In the genomic region with DNA sequence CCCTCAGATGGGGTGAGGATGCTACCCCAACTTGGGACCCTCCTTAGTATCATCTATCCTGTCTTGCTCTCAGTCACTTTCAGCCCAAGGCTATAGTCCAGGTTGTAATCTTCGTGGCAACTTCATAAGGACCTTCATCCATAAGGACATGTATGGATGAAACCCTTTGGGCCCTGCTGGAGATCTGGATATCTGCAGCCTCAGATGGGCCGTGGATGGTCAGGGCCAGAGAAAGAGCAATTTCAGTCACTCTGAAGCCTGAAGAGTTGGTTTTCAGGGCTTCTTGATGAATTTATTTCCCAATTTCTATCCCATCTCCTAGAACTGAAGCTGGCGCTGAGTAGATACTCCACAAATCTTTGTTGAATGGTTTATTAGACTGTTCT, we compare ENCODE assay signal across 20 cellular contexts.
"Had no signal": no experiment of that assay in that cellular context is flagged by ENCODE, and none has a peak within 500 bp of the region (broad histone marks: within the 10 kb centered on the region; RNA-seq: fewer than 3 reads in every experiment).

No MANE protein-coding gene starts in this region.

- H3K36me3 Mint-ChIP-seq: activated naive CD8-positive, alpha-beta T cell; immature natural killer cell; naive thymus-derived CD4-positive, alpha-beta T cell; T-cell had no signal

- H3K9me3 ChIP-seq: adrenal gland, ascending aorta, colonic mucosa, lower lobe of right lung, transverse colon, vagina had no signal

- ATAC-seq: naive thymus-derived CD4-positive, alpha-beta T cell; stimulated activated naive CD8-positive, alpha-beta T cell treated with anti-CD3 and anti-CD28 coated beads, Interleukin-15, amount 100 ng/mL, for 72 hours; T-cell had no signal

- H3K27ac Mint-ChIP-seq: activated naive CD8-positive, alpha-beta T cell; immature natural killer cell; naive thymus-derived CD4-positive, alpha-beta T cell; stimulated activated naive CD8-positive, alpha-beta T cell treated with anti-CD3 and anti-CD28 coated beads, Interleukin-15, amount 100 ng/mL, for 72 hours; T-cell; T-helper 2 cell treated with Interferon-gamma antibody and Interleukin-4, amounts not matched to agents 5 μg/mL and 100 μg/mL, for 36 hours had no signal

- H3K27me3 ChIP-seq: adrenal gland, ascending aorta, colonic mucosa, neural progenitor cell, transverse colon, vagina had no signal

- H3K4me3 Mint-ChIP-seq: activated naive CD8-positive, alpha-beta T cell; immature natural killer cell; naive thymus-derived CD4-positive, alpha-beta T cell; neural progenitor cell; stimulated activated naive CD8-positive, alpha-beta T cell treated with anti-CD3 and anti-CD28 coated beads, Interleukin-15, amount 100 ng/mL, for 72 hours; T-cell; T-helper 2 cell treated with Interferon-gamma antibody and Interleukin-4, amounts not matched to agents 5 μg/mL and 100 μg/mL, for 36 hours had no signal

- H3K4me3 ChIP-seq: adrenal gland, ascending aorta, colonic mucosa, lower lobe of right lung, neural progenitor cell, transverse colon, vagina had no signal

- H3K4me1 Mint-ChIP-seq: immature natural killer cell; naive thymus-derived CD4-positive, alpha-beta T cell; T-cell had no signal

- H3K27ac ChIP-seq: ascending aorta, colonic mucosa, lower lobe of right lung, neural progenitor cell, transverse colon, vagina, VCaP had no signal

- H3K9me3 Mint-ChIP-seq: immature natural killer cell; naive thymus-derived CD4-positive, alpha-beta T cell; T-helper 2 cell treated with Interferon-gamma antibody and Interleukin-4, amounts not matched to agents 5 μg/mL and 100 μg/mL, for 36 hours had no signal

- H3K36me3 ChIP-seq: adrenal gland, ascending aorta, colonic mucosa, lower lobe of right lung, neural progenitor cell, transverse colon, vagina had no signal

- DNase-seq: activated CD4-positive, alpha-beta T cell treated with anti-CD3 and anti-CD28 coated beads for 1 hour; activated CD4-positive, alpha-beta T cell treated with anti-CD3 and anti-CD28 coated beads, Interleukin-2, amount 50 U/mL, for 1 hour; activated naive CD4-positive, alpha-beta T cell; activated T-cell treated with anti-CD3 and anti-CD28 coated beads, Interleukin-2, amount 50 U/mL, for 1 hour; colonic mucosa; immature natural killer cell; kidney glomerular epithelial cell; lower lobe of right lung; naive thymus-derived CD4-positive, alpha-beta T cell; stimulated activated CD4-positive, alpha-beta T cell treated with anti-CD3 and anti-CD28 coated beads, Interleukin-1b, Interleukin-23, amount 100 ng/mL, for 48 hours; stimulated activated naive CD8-positive, alpha-beta T cell treated with anti-CD3 and anti-CD28 coated beads, Interleukin-15, amount 100 ng/mL, for 72 hours; T-cell; transverse colon had no signal

- H3K4me1 ChIP-seq: ascending aorta, colonic mucosa, lower lobe of right lung, transverse colon had no signal
